In genomic region chr12:6752931-6753771, GRCh38 we compare ENCODE assay signal across 8 cellular contexts. TPM values are rescaled to one million over a fixed set of nuclear protein-coding genes. Genes with fewer than 3 reads are reported as not detected.
DNase-seq lines count a peak whose midpoint lies in the region; TF ChIP-seq lines count a peak whose summit lies in the region.

MLF2 (minus strand) TSS chr12:6753141; CDS start chr12:6752334, 807 bp downstream.

- H3K36me3 ChIP-seq in H7 (replicated peaks; ENCODE audit: control insufficient read depth, insufficient read depth, low read length) = peaks cover 29% of the 10 kb centered on the region

- H3K27ac Mint-ChIP-seq in nephron = peak within 1 kb of the TSS; percentile 99
- H3K27ac Mint-ChIP-seq in stimulated activated naive CD8-positive, alpha-beta T cell treated with anti-CD3 and anti-CD28 coated beads, Interleukin-15, Interleukin-2, amounts not matched to agents 100 ng/mL and 50 ng/mL, for 24 hours = peak within 1 kb of the TSS; percentile 96

- H3K27me3 Mint-ChIP-seq in nephron (ENCODE audit: low read depth) = no peaks in the 10 kb centered on the region
- H3K27me3 Mint-ChIP-seq in stimulated activated naive CD8-positive, alpha-beta T cell treated with anti-CD3 and anti-CD28 coated beads, Interleukin-15, Interleukin-2, amounts not matched to agents 100 ng/mL and 50 ng/mL, for 24 hours = peaks cover 10% of the 10 kb centered on the region

- peaks cover 38% of the 10 kb centered on the region for H3K36me3 Mint-ChIP-seq in nephron (ENCODE audit: low read depth)
- peaks cover 33% of the 10 kb centered on the region for H3K36me3 Mint-ChIP-seq in stimulated activated naive CD8-positive, alpha-beta T cell treated with anti-CD3 and anti-CD28 coated beads, Interleukin-15, Interleukin-2, amounts not matched to agents 100 ng/mL and 50 ng/mL, for 24 hours (ENCODE audit: low read depth)

- peak; percentile 99 for DNase-seq in ELR (ENCODE audit: low read depth)
- DNase-seq in H7 = peak; percentile 100
- DNase-seq in M059J (ENCODE audit: low read depth) = peak; percentile 98
- DNase-seq in SHP77 (lab: John Stamatoyannopoulos, UW) = peak; percentile 76
- DNase-seq in activated effector memory CD4-positive, alpha-beta T cell treated with Interleukin-2 at 50 U/mL for 16 hours = peak; percentile 96
- DNase-seq in fibroblast of pulmonary artery (ENCODE audit: low read depth) = peak; percentile 99

- H3K4me3 ChIP-seq in H7 (ENCODE audit: insufficient read depth, low read depth, low read length) = peak within 1 kb of the TSS; percentile 99
- H3K4me3 ChIP-seq in fibroblast of pulmonary artery (replicated peaks; ENCODE audit: low read depth, low read length) = peak within 1 kb of the TSS; percentile 90

- TF ChIP-seq CTCF in fibroblast of pulmonary artery (IDR thresholded peaks at IDR 0.05; ENCODE audit: low read length, missing control alignments) (no peak), nephron (IDR thresholded peaks at IDR 0.05; ENCODE audit: unreplicated experiment in 3 of 3) (peak in 1 of 3 experiments; percentile 96)

- H3K27me3 ChIP-seq in H7 (ENCODE audit: control insufficient read depth, insufficient read depth, low read length) = no peaks in the 10 kb centered on the region

- peak within 1 kb of the TSS; percentile 96 to 99 (median 98) for H3K4me3 Mint-ChIP-seq in nephron
- peak within 1 kb of the TSS; percentile 93 for H3K4me3 Mint-ChIP-seq in stimulated activated naive CD8-positive, alpha-beta T cell treated with anti-CD3 and anti-CD28 coated beads, Interleukin-15, Interleukin-2, amounts not matched to agents 100 ng/mL and 50 ng/mL, for 24 hours

- H3K4me1 Mint-ChIP-seq in nephron = peaks cover 36% of the 10 kb centered on the region
- H3K4me1 Mint-ChIP-seq in stimulated activated naive CD8-positive, alpha-beta T cell treated with anti-CD3 and anti-CD28 coated beads, Interleukin-15, Interleukin-2, amounts not matched to agents 100 ng/mL and 50 ng/mL, for 24 hours (ENCODE audit: low read depth) = peaks cover 36% of the 10 kb centered on the region

- H3K9me3 Mint-ChIP-seq in nephron = no peaks in the 10 kb centered on the region
- no peaks in the 10 kb centered on the region for H3K9me3 Mint-ChIP-seq in stimulated activated naive CD8-positive, alpha-beta T cell treated with anti-CD3 and anti-CD28 coated beads, Interleukin-15, Interleukin-2, amounts not matched to agents 100 ng/mL and 50 ng/mL, for 24 hours

RNA-seq across cellular contexts. Expression of gene MLF2, which starts in this region (rescaled TPM):
- total RNA-seq in H7 (2014; rRNA removed; shearing (Covaris generic)) = 293 and 322 TPM in 2 replicates
- 274 and 278 TPM in 2 replicates for total RNA-seq in M059J (2014; rRNA removed; shearing (Covaris generic))

Comparison
In these comparisons a context has a peak if more than half of its experiments do, and no peak if none do; other contexts are left out.
1. Peak in every context shown above with its lines: DNase-seq and H3K4me3 ChIP-seq.